Comparison of ENCODE assay signal across 10 cellular contexts in genomic region chr1:202618387-202619022, GRCh38.
A peak's percentile ranks its signal among the peaks of the same experiment; 100 is the strongest.
DNase-seq lines count a peak whose midpoint lies in the region; ATAC-seq and TF ChIP-seq lines count a peak whose summit lies in the region.
"Had no signal": no experiment of that assay in that cellular context is flagged by ENCODE, and none has a peak within 500 bp of the region (broad histone marks: within the 10 kb centered on the region; RNA-seq: fewer than 3 reads in every experiment).

No MANE protein-coding gene starts in this region.

- H3K27me3 ChIP-seq in SJSA1 (replicated peaks), result no peaks in the 10 kb centered on the region
- H3K27me3 ChIP-seq in effector memory CD4-positive, alpha-beta T cell (replicated peaks; ENCODE audit: control insufficient read depth, insufficient read depth, low read length, poor library complexity, severe bottlenecking), result no peaks in the 10 kb centered on the region
- H3K27me3 ChIP-seq in HAP-1 (ENCODE audit: low read depth), result no peaks in the 10 kb centered on the region

- H3K4me1 ChIP-seq in SJSA1 (replicated peaks) (peaks cover 53% of the 10 kb centered on the region), HAP-1 (no peaks in the 10 kb centered on the region)
- H3K4me1 ChIP-seq in effector memory CD4-positive, alpha-beta T cell (ENCODE audit: control insufficient read depth, insufficient read depth, low read length, poor library complexity, severe bottlenecking), result no peaks in the 10 kb centered on the region

- peak overlapping the region in 1 of 2 donors; percentile 41 for H3K27ac Mint-ChIP-seq in natural killer cell
- H3K27ac Mint-ChIP-seq: T-helper 1 cell treated with Interleukin-12 subunit alpha and Interleukin-12 subunit beta and Interleukin-4 antibody, amounts not matched to agents 30 μg/mL and 1 μg/mL, for 36 hours had no signal

- H3K9me3 ChIP-seq in SJSA1 (replicated peaks) (no peaks in the 10 kb centered on the region), HAP-1 (no peaks in the 10 kb centered on the region)
- no peaks in the 10 kb centered on the region for H3K9me3 ChIP-seq in effector memory CD4-positive, alpha-beta T cell (ENCODE audit: control insufficient read depth, low read length)

- peaks cover 26 to 41% of the 10 kb centered on the region in 2 donors for H3K27me3 Mint-ChIP-seq in natural killer cell (ENCODE audit: low read depth in 2 of 2)

- in situ Hi-C loops in HAP-1 (cut with MboI; ENCODE audit: low sequenced_read_pairs), result no loop called here

- peak; percentile 63 for DNase-seq in GM03348 (ENCODE audit: low spot score)
- DNase-seq in H4 (ENCODE audit: low spot score), result peak; percentile 79
- peak; percentile 77 to 83 for DNase-seq in SJSA1 (ENCODE audit: low read depth in 1 of 2, low spot score in 2 of 2)
- DNase-seq in natural killer cell, result no peak
- DNase-seq in effector memory CD4-positive, alpha-beta T cell, result no peak
- no peak for DNase-seq in stimulated activated CD4-positive, alpha-beta T cell treated with anti-CD3 and anti-CD28 coated beads, Interleukin-15, amount 100 ng/mL, for 24 hours
- no peak for DNase-seq in HAP-1 (ENCODE audit: low spot score in 2 of 2)

- H3K4me1 Mint-ChIP-seq in natural killer cell, result peaks cover 34 to 48% of the 10 kb centered on the region in 2 donors

- no peak overlapping the region for H3K4me3 ChIP-seq in SJSA1
- H3K4me3 ChIP-seq in effector memory CD4-positive, alpha-beta T cell (ENCODE audit: insufficient read depth, low read depth, low read length, poor library complexity, severe bottlenecking), result no peak overlapping the region
- H3K4me3 ChIP-seq in HAP-1, result no peak overlapping the region

- H3K36me3 ChIP-seq in SJSA1 (no peaks in the 10 kb centered on the region), HAP-1 (replicated peaks) (no peaks in the 10 kb centered on the region)
- no peaks in the 10 kb centered on the region for H3K36me3 ChIP-seq in effector memory CD4-positive, alpha-beta T cell (ENCODE audit: control insufficient read depth, insufficient read depth, low read length)

- no peaks in the 10 kb centered on the region for H3K9me3 Mint-ChIP-seq in natural killer cell
- H3K9me3 Mint-ChIP-seq: mesothelial cell of epicardium; T-helper 1 cell treated with Interleukin-12 subunit alpha and Interleukin-12 subunit beta and Interleukin-4 antibody, amounts not matched to agents 30 μg/mL and 1 μg/mL, for 36 hours had no signal

- ATAC-seq in natural killer cell (peak; percentile 48 to 84 (median 63)), HG02588 (IDR thresholded peaks at IDR 0.05; ENCODE audit: unreplicated experiment) (no peak)

- peak overlapping the region; percentile 42 for H3K27ac ChIP-seq in SJSA1
- no peak overlapping the region for H3K27ac ChIP-seq in effector memory CD4-positive, alpha-beta T cell (ENCODE audit: insufficient read depth, low read length, poor library complexity, severe bottlenecking)

- H3K4me3 Mint-ChIP-seq in natural killer cell, result no peak overlapping the region
- H3K4me3 Mint-ChIP-seq: mesothelial cell of epicardium; T-helper 1 cell treated with Interleukin-12 subunit alpha and Interleukin-12 subunit beta and Interleukin-4 antibody, amounts not matched to agents 30 μg/mL and 1 μg/mL, for 36 hours had no signal

- no peak for TF ChIP-seq CTCF in natural killer cell (IDR thresholded peaks at IDR 0.05)

- H3K36me3 Mint-ChIP-seq in natural killer cell, result no peaks in the 10 kb centered on the region
- H3K36me3 Mint-ChIP-seq: mesothelial cell of epicardium had no signal

- intact Hi-C loops in natural killer cell (cut with micrococcal nuclease), result no loop called here

Comparison
In these comparisons a context has a peak if more than half of its experiments do, and no peak if none do; other contexts are left out.
1. DNase-seq: peak in GM03348 (single experiment), H4 (single experiment) and SJSA1 (2 of 2); none in natural killer cell (single experiment), effector memory CD4-positive, alpha-beta T cell (0 of 3), stimulated activated CD4-positive, alpha-beta T cell treated with anti-CD3 and anti-CD28 coated beads, Interleukin-15, amount 100 ng/mL, for 24 hours (single experiment) and HAP-1 (0 of 2).